ENCODE assay signal across 24 cellular contexts in genomic region chr7:116631676-116632075, GRCh38. TPM values are rescaled to one million over a fixed set of nuclear protein-coding genes. Genes with fewer than 3 reads are reported as not detected.
A peak's percentile ranks its signal among the peaks of the same experiment; 100 is the strongest.
DNase-seq lines count a peak whose midpoint lies in the region; ATAC-seq and TF ChIP-seq lines count a peak whose summit lies in the region.
"Had no signal": no experiment of that assay in that cellular context is flagged by ENCODE, and none has a peak within 500 bp of the region (broad histone marks: within the 10 kb centered on the region; RNA-seq: fewer than 3 reads in every experiment).

No MANE protein-coding gene starts in this region.

- H3K27me3 ChIP-seq in MM.1S (replicated peaks; ENCODE audit: insufficient read depth, low read length) = no peaks in the 10 kb centered on the region
- no peaks in the 10 kb centered on the region for H3K27me3 ChIP-seq in osteoblast (ENCODE audit: insufficient read depth, low read length)
- H3K27me3 ChIP-seq in PC-3 (ENCODE audit: low read length) = no peaks in the 10 kb centered on the region
- H3K27me3 ChIP-seq: BLaER1, heart left ventricle, upper lobe of left lung had no signal

- H3K4me1 Mint-ChIP-seq in immature natural killer cell = no peaks in the 10 kb centered on the region
- H3K4me1 Mint-ChIP-seq: activated naive CD4-positive, alpha-beta T cell treated with anti-CD3 and anti-CD28 coated beads, Interleukin-2, amount 10 ng/mL, durations not matched to agents 7 days and 5 days had no signal

- H3K4me3 ChIP-seq in MM.1S (ENCODE audit: low read length) (0 out of 2 replicates have a peak overlapping the region, but pooled peaks have one; percentile 53), osteoblast (ENCODE audit: insufficient read depth, low read length) (no peak overlapping the region), PC-3 (ENCODE audit: low read length) (no peak overlapping the region)
- H3K4me3 ChIP-seq: BLaER1, heart left ventricle, skin epidermis, upper lobe of left lung had no signal

- H3K4me2 ChIP-seq in MM.1S (ENCODE audit: low read depth, low read length) = peak overlapping the region; percentile 86
- H3K4me2 ChIP-seq in osteoblast (ENCODE audit: insufficient read depth, low read length) = no peak overlapping the region
- no peak overlapping the region for H3K4me2 ChIP-seq in PC-3 (ENCODE audit: low read length)
- H3K4me2 ChIP-seq: BLaER1 had no signal

- CTCF ChIA-PET in PC-3 (lab: Charles Lee) = interaction anchor here (0.5 kb wide), 1 partner anchor 380 kb away, joined by 3 read pairs; no protein-coding TSS in a partner anchor

- POLR2A ChIA-PET in PC-3 (lab: Charles Lee; ENCODE audit: unreplicated experiment) = no interaction called here

- H3K79me2 ChIP-seq in MM.1S (ENCODE audit: low read length) (no peaks in the 10 kb centered on the region), osteoblast (ENCODE audit: insufficient read depth, low read length) (no peaks in the 10 kb centered on the region), PC-3 (ENCODE audit: low read length) (no peaks in the 10 kb centered on the region)

- BruUV-seq in PC-3 (replicated peaks; lab: Mats Ljungman, UMichigan) = no TSS peak

- H3K27ac ChIP-seq in MM.1S (ENCODE audit: low read length) (peak overlapping the region; percentile 49; the same call in 1 of the 2 replicates), epithelial cell of prostate (peak overlapping the region; percentile 88), osteoblast (ENCODE audit: low read depth, low read length) (peak overlapping the region; percentile 80), PC-3 (ENCODE audit: low read length) (no peak overlapping the region)
- H3K27ac ChIP-seq: BLaER1, upper lobe of left lung had no signal

- H2AFZ ChIP-seq in MM.1S (ENCODE audit: low read length) (peak overlapping the region; percentile 68; the same call in 1 of the 2 replicates), osteoblast (ENCODE audit: low read length) (peak overlapping the region; percentile 17), PC-3 (ENCODE audit: low read length) (no peak overlapping the region)

- ATAC-seq in PC-3 (no peak), GM18502 (IDR thresholded peaks at IDR 0.05; ENCODE audit: poor library complexity, unreplicated experiment) (no peak)
- ATAC-seq: activated T-cell treated with anti-CD3 and anti-CD28 coated beads, Interleukin-2, amount 50 U/mL, for 72 hours had no signal

- H3K4me3 Mint-ChIP-seq in immature natural killer cell = no peak overlapping the region
- H3K4me3 Mint-ChIP-seq: activated naive CD4-positive, alpha-beta T cell treated with anti-CD3 and anti-CD28 coated beads, Interleukin-2, amount 10 ng/mL, durations not matched to agents 7 days and 5 days; activated T-cell treated with anti-CD3 and anti-CD28 coated beads, Interleukin-2, amount 50 U/mL, for 72 hours had no signal

- H4K20me1 ChIP-seq in MM.1S (ENCODE audit: insufficient read depth, low read length) = no peaks in the 10 kb centered on the region
- H4K20me1 ChIP-seq in osteoblast (ENCODE audit: insufficient read depth, low read length) = no peaks in the 10 kb centered on the region
- H4K20me1 ChIP-seq in PC-3 (ENCODE audit: low read length) = no peaks in the 10 kb centered on the region
- H4K20me1 ChIP-seq: BLaER1 had no signal

- no peaks in the 10 kb centered on the region for H3K27me3 Mint-ChIP-seq in immature natural killer cell (ENCODE audit: low read depth in 3 of 3)
- H3K27me3 Mint-ChIP-seq: activated naive CD4-positive, alpha-beta T cell treated with anti-CD3 and anti-CD28 coated beads, Interleukin-2, amount 10 ng/mL, durations not matched to agents 7 days and 5 days had no signal

- intact Hi-C loops in PC-3 (cut with micrococcal nuclease) = loop anchor here (2.0 kb wide), 1 partner anchor 39 kb away; no protein-coding TSS in a partner anchor

- H3K4me1 ChIP-seq in MM.1S (ENCODE audit: low read length) (peaks cover 27% of the 10 kb centered on the region), osteoblast (ENCODE audit: insufficient read depth, low read length) (peaks cover 33% of the 10 kb centered on the region), PC-3 (ENCODE audit: insufficient read depth, low read length) (peaks cover 36% of the 10 kb centered on the region)
- H3K4me1 ChIP-seq: BLaER1, Caco-2, upper lobe of left lung had no signal

- H3K36me3 Mint-ChIP-seq in immature natural killer cell = no peaks in the 10 kb centered on the region
- H3K36me3 Mint-ChIP-seq: activated naive CD4-positive, alpha-beta T cell treated with anti-CD3 and anti-CD28 coated beads, Interleukin-2, amount 10 ng/mL, durations not matched to agents 7 days and 5 days had no signal

- H3K9ac ChIP-seq in MM.1S (ENCODE audit: low read length) = no peak overlapping the region
- H3K9ac ChIP-seq in PC-3 (ENCODE audit: low read length) = no peak overlapping the region
- H3K9ac ChIP-seq: BLaER1 had no signal

- H3K9me2 ChIP-seq in MM.1S (replicated peaks; ENCODE audit: insufficient read depth, low read length) (no peaks in the 10 kb centered on the region), PC-3 (replicated peaks; ENCODE audit: low read length) (no peaks in the 10 kb centered on the region)

- DNase-seq in COR-L47 (lab: John Stamatoyannopoulos, UW) (peak; percentile 0), MM.1S (no peak), epithelial cell of prostate (ENCODE audit: low read depth, low spot score) (no peak), osteoblast (ENCODE audit: insufficient read length, low spot score, missing footprints) (no peak), epidermal melanocyte (ENCODE audit: insufficient read length, low spot score) (no peak), immature natural killer cell (no peak), PC-3 (no peak)
- DNase-seq: activated CD4-positive, alpha-beta T cell treated with anti-CD3 and anti-CD28 coated beads, Interleukin-2, amount 50 U/mL, for 1 hour; activated naive CD4-positive, alpha-beta T cell treated with anti-CD3 and anti-CD28 coated beads, Interleukin-2, amount 10 ng/mL, durations not matched to agents 7 days and 5 days; activated T-cell treated with anti-CD3 and anti-CD28 coated beads, Interleukin-2, amount 50 U/mL, for 72 hours; DMS79; effector CD4-positive, alpha-beta T cell; GF-D8; Kasumi-1; NCI-H146; NCI-H446 treated with DMSO at 0.1 percent for 48 hours; stimulated activated CD8-positive, alpha-beta memory T cell treated with anti-CD3 and anti-CD28 coated beads, Interleukin-4, amount 100 ng/mL, for 48 hours had no signal

- H3K27ac Mint-ChIP-seq in immature natural killer cell = no peak overlapping the region
- H3K27ac Mint-ChIP-seq: activated naive CD4-positive, alpha-beta T cell treated with anti-CD3 and anti-CD28 coated beads, Interleukin-2, amount 10 ng/mL, durations not matched to agents 7 days and 5 days; activated T-cell treated with anti-CD3 and anti-CD28 coated beads, Interleukin-2, amount 50 U/mL, for 72 hours had no signal

- no peaks in the 10 kb centered on the region for H3K9me3 ChIP-seq in MM.1S (replicated peaks; ENCODE audit: insufficient read depth, low read length)
- H3K9me3 ChIP-seq in osteoblast (ENCODE audit: low read depth, low read length) = no peaks in the 10 kb centered on the region
- H3K9me3 ChIP-seq in PC-3 (ENCODE audit: low read length) = no peaks in the 10 kb centered on the region
- H3K9me3 ChIP-seq: BLaER1, Caco-2, heart left ventricle, upper lobe of left lung had no signal

- H3F3A ChIP-seq in MM.1S (ENCODE audit: insufficient read depth, low read length) (peaks cover 10% of the 10 kb centered on the region), PC-3 (ENCODE audit: low read length, unreplicated experiment) (no peaks in the 10 kb centered on the region)

- TF ChIP-seq CTCF in MM.1S (IDR thresholded peaks at IDR 0.05; ENCODE audit: low read length) = no peak
- TF ChIP-seq CTCF in osteoblast (IDR thresholded peaks at IDR 0.05; ENCODE audit: extremely low read depth, low read depth, low read length) = no peak
- TF ChIP-seq CTCF in PC-3 (conservative IDR thresholded peaks at IDR 0.05; ENCODE audit: low read depth, low read length) = no peak

- H3K36me3 ChIP-seq in MM.1S (replicated peaks; ENCODE audit: insufficient read depth, low read length) = no peaks in the 10 kb centered on the region
- no peaks in the 10 kb centered on the region for H3K36me3 ChIP-seq in osteoblast (ENCODE audit: insufficient read depth, low read length)
- no peaks in the 10 kb centered on the region for H3K36me3 ChIP-seq in PC-3 (ENCODE audit: low read depth, low read length)
- H3K36me3 ChIP-seq: BLaER1, heart left ventricle, upper lobe of left lung had no signal

- no peaks in the 10 kb centered on the region for H3K9me3 Mint-ChIP-seq in immature natural killer cell
- H3K9me3 Mint-ChIP-seq: activated B cell treated with CpG ODN at 0.5 μM for 24 hours; activated naive CD4-positive, alpha-beta T cell treated with anti-CD3 and anti-CD28 coated beads, Interleukin-2, amount 10 ng/mL, durations not matched to agents 7 days and 5 days; activated T-cell treated with anti-CD3 and anti-CD28 coated beads, Interleukin-2, amount 50 U/mL, for 72 hours had no signal

RNA-seq across cellular contexts. Expression of gene MET, which starts 40.3 kb away (rescaled TPM):
- total RNA-seq in osteoblast (55.0 and 61.9 TPM in 2 replicates), PC-3 (2014; rRNA removed) (109 and 118 TPM in 2 replicates)
- polyA plus RNA-seq in immature natural killer cell = not detected
